8 cellular contexts compared by ENCODE assay signal in the genomic region with DNA sequence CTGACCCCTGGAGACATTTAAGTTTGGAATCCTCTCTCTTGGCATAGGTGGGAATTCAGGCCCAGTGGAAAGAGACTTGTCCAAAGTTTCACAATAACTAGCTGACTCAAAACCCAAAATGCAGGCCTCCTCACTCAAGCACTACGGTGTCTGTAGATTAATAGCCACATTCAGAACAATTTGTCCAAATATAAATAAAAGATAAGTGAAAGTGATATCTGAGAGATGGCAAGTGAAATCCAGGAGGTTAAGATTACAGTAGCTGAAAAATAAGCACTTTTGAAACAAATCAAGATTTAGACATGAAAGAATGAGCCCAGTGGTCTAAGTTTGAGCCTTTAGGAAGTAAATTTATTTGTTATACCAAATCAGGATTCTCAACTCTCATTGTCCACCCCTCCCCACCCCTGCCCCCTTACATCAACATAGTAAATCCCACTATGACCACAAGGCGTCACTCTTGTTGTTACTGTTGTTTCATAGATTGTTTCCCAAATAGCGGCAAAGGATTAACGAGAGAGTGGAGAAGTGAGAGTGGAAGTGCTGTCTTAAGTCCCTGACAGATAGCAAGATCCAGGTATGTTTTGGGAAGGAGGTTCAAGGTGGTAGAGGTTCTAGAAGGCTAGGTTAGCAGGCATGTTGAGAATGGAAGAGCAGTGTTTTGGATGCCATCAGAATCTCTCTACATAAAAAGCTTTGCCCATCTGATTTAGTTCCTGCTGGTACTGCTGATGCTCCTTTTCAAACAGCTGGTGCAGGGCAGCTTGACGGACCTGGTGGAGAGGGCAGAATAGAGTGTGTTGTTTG. TPM values are rescaled to one million over a fixed set of nuclear protein-coding genes. Genes with fewer than 3 reads are reported as not detected.
A peak's percentile ranks its signal among the peaks of the same experiment; 100 is the strongest.
DNase-seq lines count a peak whose midpoint lies in the region; ATAC-seq and TF ChIP-seq lines count a peak whose summit lies in the region.

No MANE protein-coding gene starts in this region.

- no peaks in the 10 kb centered on the region for H3K4me1 ChIP-seq in ovary (ENCODE audit: insufficient read depth)

- ATAC-seq in HG03442 (IDR thresholded peaks at IDR 0.05; ENCODE audit: unreplicated experiment) (no peak), HG03432 (IDR thresholded peaks at IDR 0.05; ENCODE audit: unreplicated experiment) (no peak)

- H3K9me3 ChIP-seq in ovary: no peaks in the 10 kb centered on the region

- no peak for TF ChIP-seq POLR2A in ovary (IDR thresholded peaks at IDR 0.05)

- intact Hi-C loops in ovary (cut with DNase I): no loop called here

- H3K27ac ChIP-seq in ovary: peak overlapping the region in 1 of 2 donors; percentile 5

- TF ChIP-seq CTCF in AG10803 (conservative IDR thresholded peaks at IDR 0.05; ENCODE audit: low read length) (peak; percentile 65), GM12865 (IDR thresholded peaks at IDR 0.05; ENCODE audit: insufficient read depth, low read depth, low read length, missing control alignments) (peak; percentile 50), fibroblast of villous mesenchyme (IDR thresholded peaks at IDR 0.05; ENCODE audit: insufficient read depth, low read depth, low read length) (peak; percentile 55), ovary (IDR thresholded peaks at IDR 0.05) (peak in 2 of 3 donors; percentile 27 to 29)

- H3K36me3 ChIP-seq in ovary: no peaks in the 10 kb centered on the region

- DNase-seq in AG10803 (ENCODE audit: low read depth) (peak; percentile 59), GM12865 (ENCODE audit: low read depth) (peak; percentile 57), NCI-H2107 treated with DMSO at 0.1 percent for 48 hours (lab: John Stamatoyannopoulos, UW; ENCODE audit: unreplicated experiment) (peak; percentile 60), fibroblast of villous mesenchyme (ENCODE audit: low read depth) (peak; percentile 78), ovary (peak in 1 of 5 donors; percentile 51)
- DNase-seq in activated CD4-positive, alpha-beta T cell treated with anti-CD3 and anti-CD28 coated beads, Interleukin-2, amount 50 U/mL, for 4 hours: peak; percentile 21 to 35

- H3K4me3 ChIP-seq in AG10803 (ENCODE audit: low read length) (peak overlapping the region; percentile 32), GM12865 (ENCODE audit: low read depth, low read length) (no peak overlapping the region), fibroblast of villous mesenchyme (ENCODE audit: low read depth, low read length) (no peak overlapping the region), ovary (no peak overlapping the region)

- H3K27me3 ChIP-seq in ovary: no peaks in the 10 kb centered on the region

- TF ChIP-seq EP300 in ovary (IDR thresholded peaks at IDR 0.05): no peak

- 0 to 4% (median 3%) methylated on average over 5 of the region's 5 CpGs for WGBS in ovary, 3 donors

RNA-seq across cellular contexts. Expression of gene TPM3, which starts 7.1 kb away (rescaled TPM):
- total RNA-seq in fibroblast of villous mesenchyme (333 and 503 TPM in 2 replicates), ovary (100 to 1,000 TPM in 4 of 7 donors, 10 to 100 TPM in 3; 83.8 to 146 (median 120) TPM)
- 100 to 1,000 TPM in 1 of 2 donors, 10 to 100 TPM in 1; 78.0 to 316 TPM for polyA plus RNA-seq in ovary

RNA-seq across cellular contexts. Expression of gene CFAP141, which starts 7.2 kb away (rescaled TPM):
- not detected in 2 replicates for total RNA-seq in fibroblast of villous mesenchyme
- total RNA-seq in ovary: 1 to 10 TPM in 1 of 7 donors, not detected in 6; 2.4 TPM
- not detected for polyA plus RNA-seq in ovary

RNA-seq across cellular contexts. Expression of gene UBAP2L, which starts 21.8 kb away (rescaled TPM):
- 79.6 and 126 TPM in 2 replicates for total RNA-seq in fibroblast of villous mesenchyme
- total RNA-seq in ovary: 100 to 1,000 TPM in 5 of 7 donors, 10 to 100 TPM in 2; 45.5 to 161 (median 133) TPM
- polyA plus RNA-seq in ovary: 100 to 1,000 TPM in 1 of 2 donors, 10 to 100 TPM in 1; 76.4 to 172 TPM

RNA-seq across cellular contexts. Expression of gene NUP210L, which starts 44.1 kb away (rescaled TPM):
- under 0.01 TPM in 1 of 2 replicates, not detected in the other for total RNA-seq in fibroblast of villous mesenchyme
- under 1 TPM in 2 of 7 donors, not detected in 5; 0.07 to 0.10 TPM for total RNA-seq in ovary
- polyA plus RNA-seq in ovary: not detected
